In the genomic region with DNA sequence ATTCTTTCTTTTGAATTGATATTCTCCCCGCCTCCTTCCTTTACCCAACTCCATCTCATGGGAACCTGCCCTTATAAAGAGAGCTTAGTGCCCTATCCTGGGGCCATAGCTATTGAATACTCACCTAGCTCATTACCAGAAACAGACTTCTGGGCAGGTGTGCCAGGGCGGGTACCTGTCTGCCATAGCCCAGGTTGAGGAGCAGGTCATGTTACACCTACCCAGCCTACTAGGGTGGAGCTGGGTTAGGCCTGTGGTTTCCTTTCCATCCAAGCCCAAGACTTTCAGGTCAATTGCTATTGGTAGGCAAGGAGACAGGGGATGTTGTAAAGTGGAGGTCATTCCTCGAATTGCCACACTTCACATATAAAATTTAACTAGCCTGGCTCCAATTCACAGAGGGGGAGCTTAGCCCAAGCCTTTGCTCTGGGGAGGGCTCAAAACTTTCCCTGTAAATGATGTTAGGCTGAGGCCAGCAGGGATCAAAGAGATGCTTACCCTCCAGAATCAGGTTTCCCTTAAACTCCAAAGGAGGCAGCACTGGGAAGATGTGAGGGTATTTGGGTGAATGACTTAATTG, we compare ENCODE assay signal across 13 cellular contexts.
DNase-seq lines count a peak whose midpoint lies in the region; ATAC-seq and TF ChIP-seq lines count a peak whose summit lies in the region.
"Had no signal": no experiment of that assay in that cellular context is flagged by ENCODE, and none has a peak within 500 bp of the region (broad histone marks: within the 10 kb centered on the region; RNA-seq: fewer than 3 reads in every experiment).

No MANE protein-coding gene starts in this region.

- intact Hi-C loops in left ventricle myocardium inferior (cut with micrococcal nuclease) = no loop called here
- intact Hi-C loops in ascending aorta (cut with DNase I) = loop anchor here (5.0 kb wide), 1 partner anchor 35 kb away; no protein-coding TSS in a partner anchor
- intact Hi-C loops in uterus (cut with DNase I; ENCODE audit: low total_unique reads) = no loop called here

- H3K36me3 Mint-ChIP-seq in immature natural killer cell = no peaks in the 10 kb centered on the region
- H3K36me3 Mint-ChIP-seq in effector memory CD8-positive, alpha-beta T cell (ENCODE audit: insufficient read depth) = no peaks in the 10 kb centered on the region

- H3K27ac Mint-ChIP-seq in immature natural killer cell = no peak overlapping the region
- no peak overlapping the region for H3K27ac Mint-ChIP-seq in effector memory CD8-positive, alpha-beta T cell
- H3K27ac Mint-ChIP-seq: activated T-helper 1 cell treated with anti-CD3 and anti-CD28 coated beads, Interleukin-12 subunit alpha, Interleukin-12 subunit beta, Interleukin-2, Interleukin-4 antibody, amounts not matched to agents 30 ng/mL and 10 ng/mL and 1 ng/mL, durations not matched to agents 14 hours and 24 hours and 36 hours had no signal

- H3K36me3 ChIP-seq in left ventricle myocardium inferior (peaks cover 14% of the 10 kb centered on the region), right atrium auricular region (no peaks in the 10 kb centered on the region), ascending aorta (peaks cover 0 to 18% of the 10 kb centered on the region in 2 donors), uterus (no peaks in the 10 kb centered on the region)

- ATAC-seq in effector memory CD8-positive, alpha-beta T cell (replicated peaks) = no peak
- ATAC-seq: K562 had no signal

- peaks cover 8 to 14% (median 12%) of the 10 kb centered on the region in 3 donors for H3K27me3 Mint-ChIP-seq in immature natural killer cell (ENCODE audit: low read depth in 3 of 3)
- peaks cover 62 to 87% of the 10 kb centered on the region in 2 donors for H3K27me3 Mint-ChIP-seq in effector memory CD8-positive, alpha-beta T cell

- peaks cover 18 to 25% of the 10 kb centered on the region in 2 donors for H3K4me1 Mint-ChIP-seq in immature natural killer cell
- peaks cover 21 to 23% of the 10 kb centered on the region in 2 donors for H3K4me1 Mint-ChIP-seq in effector memory CD8-positive, alpha-beta T cell (ENCODE audit: low read depth in 2 of 2)

- H3K4me1 ChIP-seq in left ventricle myocardium inferior = peaks cover 100% of the 10 kb centered on the region
- peaks cover 0 to 47% of the 10 kb centered on the region in 2 donors for H3K4me1 ChIP-seq in right atrium auricular region
- H3K4me1 ChIP-seq in ascending aorta = peaks cover 17 to 67% of the 10 kb centered on the region in 2 donors
- no peaks in the 10 kb centered on the region for H3K4me1 ChIP-seq in uterus

- no peaks in the 10 kb centered on the region for H3K27me3 ChIP-seq in left ventricle myocardium inferior (ENCODE audit: low read depth)
- no peaks in the 10 kb centered on the region for H3K27me3 ChIP-seq in right atrium auricular region
- H3K27me3 ChIP-seq in ascending aorta = no peaks in the 10 kb centered on the region
- no peaks in the 10 kb centered on the region for H3K27me3 ChIP-seq in uterus

- TF ChIP-seq POLR2A in uterus (IDR thresholded peaks at IDR 0.05) = no peak

- TF ChIP-seq CTCF in left ventricle myocardium inferior (IDR thresholded peaks at IDR 0.05; ENCODE audit: borderline replicate concordance) = no peak
- TF ChIP-seq CTCF in right atrium auricular region (IDR thresholded peaks at IDR 0.05) = no peak
- no peak for TF ChIP-seq CTCF in ascending aorta (IDR thresholded peaks at IDR 0.05)
- TF ChIP-seq CTCF in uterus (IDR thresholded peaks at IDR 0.05) = no peak

- H3K4me3 Mint-ChIP-seq in immature natural killer cell = peak overlapping the region in 3 of 5 donors; percentile 24 to 46 (median 44)
- H3K4me3 Mint-ChIP-seq in effector memory CD8-positive, alpha-beta T cell = no peak overlapping the region
- H3K4me3 Mint-ChIP-seq: activated T-helper 1 cell treated with anti-CD3 and anti-CD28 coated beads, Interleukin-12 subunit alpha, Interleukin-12 subunit beta, Interleukin-2, Interleukin-4 antibody, amounts not matched to agents 30 ng/mL and 10 ng/mL and 1 ng/mL, durations not matched to agents 14 hours and 24 hours and 36 hours had no signal

- H3K9me3 ChIP-seq in left ventricle myocardium inferior (replicated peaks) (no peaks in the 10 kb centered on the region), right atrium auricular region (no peaks in the 10 kb centered on the region), ascending aorta (no peaks in the 10 kb centered on the region), uterus (no peaks in the 10 kb centered on the region)

- peak overlapping the region; percentile 84 for H3K4me3 ChIP-seq in left ventricle myocardium inferior
- H3K4me3 ChIP-seq in right atrium auricular region = peak overlapping the region in 1 of 2 donors; percentile 2
- peak overlapping the region; percentile 89 to 98 for H3K4me3 ChIP-seq in ascending aorta
- H3K4me3 ChIP-seq in uterus = no peak overlapping the region
- H3K4me3 ChIP-seq: K562, lung had no signal

- H3K27ac ChIP-seq in left ventricle myocardium inferior (replicated peaks) (peak overlapping the region; percentile 91), right atrium auricular region (peak overlapping the region in 1 of 2 donors; percentile 81), ascending aorta (peak overlapping the region; percentile 97 to 98), uterus (peak overlapping the region; percentile 33 to 73)

- DNase-seq in left ventricle myocardium inferior = no peak
- no peak for DNase-seq in right atrium auricular region (ENCODE audit: low spot score)
- no peak for DNase-seq in ascending aorta (ENCODE audit: low spot score in 2 of 2)
- no peak for DNase-seq in immature natural killer cell
- no peak for DNase-seq in uterus
- DNase-seq in effector memory CD8-positive, alpha-beta T cell = no peak
- no peak for DNase-seq in NOMO-1 treated with DMSO at 0.1 percent for 48 hours (lab: John Stamatoyannopoulos, UW; ENCODE audit: unreplicated experiment)
- DNase-seq in GM03348 (ENCODE audit: low spot score) = no peak
- DNase-seq: GOT3, SHP77 had no signal

- no peaks in the 10 kb centered on the region for H3K9me3 Mint-ChIP-seq in immature natural killer cell
- H3K9me3 Mint-ChIP-seq in effector memory CD8-positive, alpha-beta T cell = no peaks in the 10 kb centered on the region
- H3K9me3 Mint-ChIP-seq: activated T-helper 1 cell treated with anti-CD3 and anti-CD28 coated beads, Interleukin-12 subunit alpha, Interleukin-12 subunit beta, Interleukin-2, Interleukin-4 antibody, amounts not matched to agents 30 ng/mL and 10 ng/mL and 1 ng/mL, durations not matched to agents 14 hours and 24 hours and 36 hours had no signal

Comparison
In these comparisons a context has a peak if more than half of its experiments do, and no peak if none do; other contexts are left out.
1. H3K4me3 ChIP-seq: peak in left ventricle myocardium inferior (single experiment) and ascending aorta (2 of 2); none in uterus (0 of 2).
2. H3K4me3 Mint-ChIP-seq: peak in immature natural killer cell (3 of 5); none in effector memory CD8-positive, alpha-beta T cell (0 of 2).